In the genomic region with DNA sequence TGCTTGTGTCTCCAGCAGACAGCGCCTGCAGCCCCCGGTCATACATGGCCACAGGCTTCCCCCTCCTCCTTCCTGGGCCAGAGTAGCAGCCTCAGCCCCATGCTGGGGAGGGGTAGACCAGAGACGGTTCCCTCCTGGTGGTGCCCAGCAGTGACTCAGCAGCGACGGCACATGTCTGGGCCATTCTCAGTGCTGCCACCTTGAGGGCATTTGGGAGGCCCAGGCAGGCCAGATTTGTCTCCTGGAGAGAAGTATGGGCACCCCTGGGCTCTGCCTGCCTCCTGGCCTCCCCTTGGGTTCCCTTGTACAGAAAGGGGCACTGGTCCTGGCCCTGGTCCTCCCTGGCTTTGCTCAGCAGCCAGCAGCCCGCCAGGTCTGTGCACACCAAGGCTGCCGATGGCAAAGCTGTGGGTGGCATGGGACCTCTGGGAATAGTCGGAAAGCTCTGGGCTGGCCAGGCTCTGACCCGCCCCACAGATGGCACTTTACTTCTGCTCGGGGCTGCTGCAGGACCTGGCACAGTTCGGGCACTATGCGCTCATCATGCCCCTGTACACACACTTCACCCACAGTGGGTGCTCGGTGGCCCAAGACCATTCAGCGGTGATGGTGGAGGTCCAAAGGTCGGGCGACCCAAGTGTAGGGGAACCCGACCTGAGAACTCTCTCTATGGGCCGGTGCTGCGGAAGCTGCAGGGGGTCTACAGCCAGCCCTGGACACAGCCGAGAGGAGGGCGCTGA, we compare ENCODE assay signal across 9 cellular contexts. TPM values are rescaled to one million over a fixed set of nuclear protein-coding genes. Genes with fewer than 3 reads are reported as not detected.
A peak's percentile ranks its signal among the peaks of the same experiment; 100 is the strongest.
DNase-seq lines count a peak whose midpoint lies in the region; ATAC-seq and TF ChIP-seq lines count a peak whose summit lies in the region.
"Had no signal": no experiment of that assay in that cellular context is flagged by ENCODE, and none has a peak within 500 bp of the region (broad histone marks: within the 10 kb centered on the region; RNA-seq: fewer than 3 reads in every experiment).

No MANE protein-coding gene starts in this region.

- no peak overlapping the region for H3K4me3 ChIP-seq in BLaER1 treated with 17β-estradiol and CSF1 and Interleukin-3, amounts not matched to agents 10 nM and 100 nM
- no peak overlapping the region for H3K4me3 ChIP-seq in H7 (ENCODE audit: insufficient read depth, low read depth, low read length)
- no peak overlapping the region for H3K4me3 ChIP-seq in RWPE2 (ENCODE audit: severe bottlenecking)
- no peak overlapping the region for H3K4me3 ChIP-seq in right cardiac atrium (ENCODE audit: low read length)

- H4K20me1 ChIP-seq in BLaER1 treated with 17β-estradiol and CSF1 and Interleukin-3, amounts not matched to agents 10 nM and 100 nM, result no peaks in the 10 kb centered on the region

- peak; percentile 54 for TF ChIP-seq CTCF in RWPE2 (IDR thresholded peaks at IDR 0.05; ENCODE audit: poor library complexity, severe bottlenecking)

- H3K27me3 ChIP-seq in BLaER1 treated with 17β-estradiol and CSF1 and Interleukin-3, amounts not matched to agents 10 nM and 100 nM, result no peaks in the 10 kb centered on the region
- H3K27me3 ChIP-seq in H7 (ENCODE audit: control insufficient read depth, insufficient read depth, low read length) (no peaks in the 10 kb centered on the region), RWPE2 (ENCODE audit: insufficient read depth, poor library complexity, severe bottlenecking) (no peaks in the 10 kb centered on the region), right cardiac atrium (ENCODE audit: control insufficient read depth, insufficient read depth) (no peaks in the 10 kb centered on the region)

- H3K36me3 ChIP-seq in BLaER1 treated with 17β-estradiol and CSF1 and Interleukin-3, amounts not matched to agents 10 nM and 100 nM, result no peaks in the 10 kb centered on the region
- H3K36me3 ChIP-seq in H7 (replicated peaks; ENCODE audit: control insufficient read depth, insufficient read depth, low read length) (no peaks in the 10 kb centered on the region), RWPE2 (ENCODE audit: low read depth) (no peaks in the 10 kb centered on the region)

- peak overlapping the region in 8 of 11 experiments; percentile 4 to 49 (median 42); a peak in 13 of 22 replicates for H3K4me2 ChIP-seq in BLaER1 treated with 17β-estradiol and CSF1 and Interleukin-3, amounts not matched to agents 10 nM and 100 nM

- peak; percentile 87 for DNase-seq in H7
- DNase-seq in RWPE2 (ENCODE audit: low spot score), result no peak
- DNase-seq in activated effector memory CD4-positive, alpha-beta T cell treated with anti-CD3 and anti-CD28 coated beads, Interleukin-2, amount 50 U/mL, for 16 hours, result peak; percentile 86
- peak in 2 of 3 donors; percentile 42 to 66 for DNase-seq in right cardiac atrium
- peak; percentile 70 for DNase-seq in stimulated activated CD4-positive, alpha-beta T cell treated with anti-CD3 and anti-CD28 coated beads, Interleukin-4, amount 100 ng/mL, for 1 hour
- DNase-seq in COR-L47 (lab: John Stamatoyannopoulos, UW), result no peak
- DNase-seq in midbrain (lab: John Stamatoyannopoulos, UW), result no peak

- no peaks in the 10 kb centered on the region for H3K9me3 ChIP-seq in BLaER1 treated with 17β-estradiol and CSF1 and Interleukin-3, amounts not matched to agents 10 nM and 100 nM (replicated peaks in 1 of 11)
- H3K9me3 ChIP-seq in RWPE2 (ENCODE audit: severe bottlenecking) (no peaks in the 10 kb centered on the region), right cardiac atrium (ENCODE audit: control insufficient read depth, low read length) (no peaks in the 10 kb centered on the region)

- intact Hi-C loops in right cardiac atrium (cut with DNase I), result loop anchor here in 2 of 4 donors (5.0 kb wide), 2 partner anchors 78 to 537 kb away; partner anchors contain the start of gene PRSS56 (in 2 of the 2)

- WGBS in right cardiac atrium, result 80% methylated on average over 21 of the region's 21 CpGs

- peaks cover 4 to 16% (median 7%) of the 10 kb centered on the region in 10 experiments; a peak in 14 of 20 replicates for H3K4me1 ChIP-seq in BLaER1 treated with 17β-estradiol and CSF1 and Interleukin-3, amounts not matched to agents 10 nM and 100 nM
- H3K4me1 ChIP-seq in RWPE2 (ENCODE audit: insufficient read depth, poor library complexity, severe bottlenecking), result no peaks in the 10 kb centered on the region
- H3K4me1 ChIP-seq in right cardiac atrium (ENCODE audit: control insufficient read depth, insufficient read depth, low read length), result no peaks in the 10 kb centered on the region

- peak overlapping the region in 5 of 11 experiments; percentile 14 to 69 (median 61); a peak in 9 of 22 replicates for H3K27ac ChIP-seq in BLaER1 treated with 17β-estradiol and CSF1 and Interleukin-3, amounts not matched to agents 10 nM and 100 nM
- H3K27ac ChIP-seq in RWPE2 (ENCODE audit: poor library complexity, severe bottlenecking), result no peak overlapping the region
- H3K27ac ChIP-seq in right cardiac atrium (ENCODE audit: low read length), result no peak overlapping the region

- ATAC-seq in RWPE2 (ENCODE audit: low read depth) (peak; percentile 64), right cardiac atrium (no peak)

- peak overlapping the region in 3 of 11 experiments; percentile 12 to 48 (median 35); a peak in 3 of 22 replicates for H3K9ac ChIP-seq in BLaER1 treated with 17β-estradiol and CSF1 and Interleukin-3, amounts not matched to agents 10 nM and 100 nM

RNA-seq across cellular contexts. Expression of gene ALPI, which starts 11.4 kb away (rescaled TPM):
- total RNA-seq in H7 (2014; rRNA removed; shearing (Covaris generic)), result 0.10 TPM in 1 of 2 replicates, not detected in the other
- not detected for total RNA-seq in right cardiac atrium
- polyA plus RNA-seq in right cardiac atrium, result not detected
- polyA plus RNA-seq: IgD-negative memory B cell had no signal

RNA-seq across cellular contexts. Expression of gene ALPG, which starts 37.9 kb away (rescaled TPM):
- total RNA-seq in H7 (2014; rRNA removed; shearing (Covaris generic)), result 0.21 and 0.89 TPM in 2 replicates
- total RNA-seq in right cardiac atrium, result not detected
- not detected for polyA plus RNA-seq in right cardiac atrium
- polyA plus RNA-seq: IgD-negative memory B cell had no signal

RNA-seq across cellular contexts. Expression of gene ECEL1, which starts 43.1 kb away (rescaled TPM):
- total RNA-seq in H7 (2014; rRNA removed; shearing (Covaris generic)), result 12.5 and 17.2 TPM in 2 replicates
- total RNA-seq in right cardiac atrium, result under 1 TPM in 1 of 4 donors, not detected in 3; 0.25 TPM
- polyA plus RNA-seq in right cardiac atrium, result 0.05 TPM
- polyA plus RNA-seq: IgD-negative memory B cell had no signal

Comparison
In these comparisons a context has a peak if more than half of its experiments do, and no peak if none do; other contexts are left out.
1. DNase-seq: peak in H7 (single experiment), activated effector memory CD4-positive, alpha-beta T cell treated with anti-CD3 and anti-CD28 coated beads, Interleukin-2, amount 50 U/mL, for 16 hours (single experiment), right cardiac atrium (2 of 3) and stimulated activated CD4-positive, alpha-beta T cell treated with anti-CD3 and anti-CD28 coated beads, Interleukin-4, amount 100 ng/mL, for 1 hour (single experiment); none in RWPE2 (single experiment), COR-L47 (single experiment) and midbrain (single experiment).
2. RNA of gene ECEL1, which starts 43.1 kb away (total RNA-seq): 12.5 to 17.2 TPM in H7; 0.25 TPM in right cardiac atrium; every median in the first group is over 10 times any median in the second.